In genomic region chr13:30845297-30846214, GRCh38 we compare ENCODE assay signal across 1 cellular context.
A peak's percentile ranks its signal among the peaks of the same experiment; 100 is the strongest.
TF ChIP-seq lines count a peak whose summit lies in the region.

No MANE protein-coding gene starts in this region.

TF ChIP-seq in HepG2, 621 proteins besides CTCF, POLR2A, EP300 and RAD21 (continued from another document and continues in another):
- TF ChIP-seq FOXC1 (CRISPR knock-in tag; IDR thresholded peaks at IDR 0.05; ENCODE audit: borderline replicate concordance) (no peak), GATA4 (IDR thresholded peaks at IDR 0.05; ENCODE audit: borderline replicate concordance, low read depth) (no peak; the same call in 1 of the 2 replicates), CEBPG (CRISPR knock-in tag; IDR thresholded peaks at IDR 0.05) (no peak; the same call in none of the 2 replicates), ZFX (CRISPR knock-in tag; IDR thresholded peaks at IDR 0.05; ENCODE audit: low read depth) (no peak), JARID2 (CRISPR knock-in tag; IDR thresholded peaks at IDR 0.05; ENCODE audit: insufficient replicate concordance) (no peak), TCF7L2 (IDR thresholded peaks at IDR 0.05; ENCODE audit: low read depth, low read length) (no peak), TCF12 (IDR thresholded peaks at IDR 0.05) (no peak), TCF12 (CRISPR knock-in tag; IDR thresholded peaks at IDR 0.05) (no peak), ZNF121 (CRISPR knock-in tag; IDR thresholded peaks at IDR 0.05) (peak; percentile 97), ZBTB37 (CRISPR knock-in tag; IDR thresholded peaks at IDR 0.05) (no peak), ZNF274 (CRISPR knock-in tag; IDR thresholded peaks at IDR 0.05) (no peak), HOMEZ (CRISPR knock-in tag; IDR thresholded peaks at IDR 0.05; ENCODE audit: low read depth) (0 out of 2 replicates have a peak, but pooled peaks have one; percentile 24), XRCC5 (optimal IDR thresholded peaks at IDR 0.05; ENCODE audit: low read length) (no peak), ZHX2 (IDR thresholded peaks at IDR 0.05; ENCODE audit: low read depth) (no peak), ZHX2 (CRISPR knock-in tag; IDR thresholded peaks at IDR 0.05; ENCODE audit: borderline replicate concordance) (no peak), XBP1 (CRISPR knock-in tag; IDR thresholded peaks at IDR 0.05) (no peak), KAT2B (IDR thresholded peaks at IDR 0.05; ENCODE audit: borderline replicate concordance, low read depth, low read length) (no peak), MXI1 (IDR thresholded peaks at IDR 0.05; ENCODE audit: borderline replicate concordance, low read depth, low read length) (peak; percentile 36; the same call in 1 of the 3 replicates), ZNF570 (CRISPR knock-in tag; IDR thresholded peaks at IDR 0.05; ENCODE audit: borderline replicate concordance) (no peak), ZNF550 (CRISPR knock-in tag; IDR thresholded peaks at IDR 0.05; ENCODE audit: borderline replicate concordance) (no peak), DR1 (CRISPR knock-in tag; IDR thresholded peaks at IDR 0.05) (no peak), MIXL1 (CRISPR knock-in tag; IDR thresholded peaks at IDR 0.05) (0 out of 2 replicates have a peak, but pooled peaks have one; percentile 46), PAX8 (CRISPR knock-in tag; IDR thresholded peaks at IDR 0.05; ENCODE audit: borderline replicate concordance) (no peak), MAFG (CRISPR knock-in tag; IDR thresholded peaks at IDR 0.05) (no peak), ZFP90 (CRISPR knock-in tag; IDR thresholded peaks at IDR 0.05; ENCODE audit: borderline replicate concordance) (no peak), ZNF577 (CRISPR knock-in tag; IDR thresholded peaks at IDR 0.05; ENCODE audit: borderline replicate concordance, low read depth) (no peak), KLF16 (CRISPR knock-in tag; IDR thresholded peaks at IDR 0.05) (no peak; a peak in 1 of 4 replicates), ZNF205 (CRISPR knock-in tag; IDR thresholded peaks at IDR 0.05) (no peak), CREBL2 (CRISPR knock-in tag; IDR thresholded peaks at IDR 0.05; ENCODE audit: borderline replicate concordance) (no peak), ZNF850 (CRISPR knock-in tag; conservative IDR thresholded peaks at IDR 0.05) (no peak), ETS1 (CRISPR knock-in tag; IDR thresholded peaks at IDR 0.05) (no peak), HNRNPH1 (optimal IDR thresholded peaks at IDR 0.05; ENCODE audit: low read depth, low read length) (no peak), GMEB2 (CRISPR knock-in tag; IDR thresholded peaks at IDR 0.05; ENCODE audit: low read depth) (no peak), GZF1 (CRISPR knock-in tag; IDR thresholded peaks at IDR 0.05) (no peak), NFE2 (CRISPR knock-in tag; IDR thresholded peaks at IDR 0.05) (no peak)
- TF ChIP-seq, protein P1, sequence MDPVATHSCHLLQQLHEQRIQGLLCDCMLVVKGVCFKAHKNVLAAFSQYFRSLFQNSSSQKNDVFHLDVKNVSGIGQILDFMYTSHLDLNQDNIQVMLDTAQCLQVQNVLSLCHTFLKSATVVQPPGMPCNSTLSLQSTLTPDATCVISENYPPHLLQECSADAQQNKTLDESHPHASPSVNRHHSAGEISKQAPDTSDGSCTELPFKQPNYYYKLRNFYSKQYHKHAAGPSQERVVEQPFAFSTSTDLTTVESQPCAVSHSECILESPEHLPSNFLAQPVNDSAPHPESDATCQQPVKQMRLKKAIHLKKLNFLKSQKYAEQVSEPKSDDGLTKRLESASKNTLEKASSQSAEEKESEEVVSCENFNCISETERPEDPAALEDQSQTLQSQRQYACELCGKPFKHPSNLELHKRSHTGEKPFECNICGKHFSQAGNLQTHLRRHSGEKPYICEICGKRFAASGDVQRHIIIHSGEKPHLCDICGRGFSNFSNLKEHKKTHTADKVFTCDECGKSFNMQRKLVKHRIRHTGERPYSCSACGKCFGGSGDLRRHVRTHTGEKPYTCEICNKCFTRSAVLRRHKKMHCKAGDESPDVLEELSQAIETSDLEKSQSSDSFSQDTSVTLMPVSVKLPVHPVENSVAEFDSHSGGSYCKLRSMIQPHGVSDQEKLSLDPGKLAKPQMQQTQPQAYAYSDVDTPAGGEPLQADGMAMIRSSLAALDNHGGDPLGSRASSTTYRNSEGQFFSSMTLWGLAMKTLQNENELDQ (CRISPR knock-in tag; IDR thresholded peaks at IDR 0.05; ENCODE audit: borderline replicate concordance), result no peak
- TF ChIP-seq, protein P2, sequence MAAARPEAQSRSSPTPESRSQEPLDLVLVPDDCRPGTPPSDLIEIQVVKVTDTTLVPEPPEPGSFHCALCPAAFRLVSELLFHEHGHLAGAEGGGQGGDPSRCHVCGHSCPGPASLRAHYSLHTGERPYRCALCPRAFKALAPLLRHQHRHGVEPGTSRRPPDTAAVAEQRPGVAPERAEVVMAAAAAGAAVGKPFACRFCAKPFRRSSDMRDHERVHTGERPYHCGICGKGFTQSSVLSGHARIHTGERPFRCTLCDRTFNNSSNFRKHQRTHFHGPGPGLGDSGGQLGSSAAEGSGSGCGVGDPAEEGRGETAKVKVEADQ (CRISPR knock-in tag; IDR thresholded peaks at IDR 0.05; ENCODE audit: borderline replicate concordance), result no peak
- TF ChIP-seq, protein P3, sequence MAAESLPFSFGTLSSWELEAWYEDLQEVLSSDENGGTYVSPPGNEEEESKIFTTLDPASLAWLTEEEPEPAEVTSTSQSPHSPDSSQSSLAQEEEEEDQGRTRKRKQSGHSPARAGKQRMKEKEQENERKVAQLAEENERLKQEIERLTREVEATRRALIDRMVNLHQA (CRISPR knock-in tag; IDR thresholded peaks at IDR 0.05), result no peak
- TF ChIP-seq, protein P4, sequence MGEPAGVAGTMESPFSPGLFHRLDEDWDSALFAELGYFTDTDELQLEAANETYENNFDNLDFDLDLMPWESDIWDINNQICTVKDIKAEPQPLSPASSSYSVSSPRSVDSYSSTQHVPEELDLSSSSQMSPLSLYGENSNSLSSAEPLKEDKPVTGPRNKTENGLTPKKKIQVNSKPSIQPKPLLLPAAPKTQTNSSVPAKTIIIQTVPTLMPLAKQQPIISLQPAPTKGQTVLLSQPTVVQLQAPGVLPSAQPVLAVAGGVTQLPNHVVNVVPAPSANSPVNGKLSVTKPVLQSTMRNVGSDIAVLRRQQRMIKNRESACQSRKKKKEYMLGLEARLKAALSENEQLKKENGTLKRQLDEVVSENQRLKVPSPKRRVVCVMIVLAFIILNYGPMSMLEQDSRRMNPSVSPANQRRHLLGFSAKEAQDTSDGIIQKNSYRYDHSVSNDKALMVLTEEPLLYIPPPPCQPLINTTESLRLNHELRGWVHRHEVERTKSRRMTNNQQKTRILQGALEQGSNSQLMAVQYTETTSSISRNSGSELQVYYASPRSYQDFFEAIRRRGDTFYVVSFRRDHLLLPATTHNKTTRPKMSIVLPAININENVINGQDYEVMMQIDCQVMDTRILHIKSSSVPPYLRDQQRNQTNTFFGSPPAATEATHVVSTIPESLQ (CRISPR knock-in tag; conservative IDR thresholded peaks at IDR 0.05), result no peak
- TF ChIP-seq, protein P5, sequence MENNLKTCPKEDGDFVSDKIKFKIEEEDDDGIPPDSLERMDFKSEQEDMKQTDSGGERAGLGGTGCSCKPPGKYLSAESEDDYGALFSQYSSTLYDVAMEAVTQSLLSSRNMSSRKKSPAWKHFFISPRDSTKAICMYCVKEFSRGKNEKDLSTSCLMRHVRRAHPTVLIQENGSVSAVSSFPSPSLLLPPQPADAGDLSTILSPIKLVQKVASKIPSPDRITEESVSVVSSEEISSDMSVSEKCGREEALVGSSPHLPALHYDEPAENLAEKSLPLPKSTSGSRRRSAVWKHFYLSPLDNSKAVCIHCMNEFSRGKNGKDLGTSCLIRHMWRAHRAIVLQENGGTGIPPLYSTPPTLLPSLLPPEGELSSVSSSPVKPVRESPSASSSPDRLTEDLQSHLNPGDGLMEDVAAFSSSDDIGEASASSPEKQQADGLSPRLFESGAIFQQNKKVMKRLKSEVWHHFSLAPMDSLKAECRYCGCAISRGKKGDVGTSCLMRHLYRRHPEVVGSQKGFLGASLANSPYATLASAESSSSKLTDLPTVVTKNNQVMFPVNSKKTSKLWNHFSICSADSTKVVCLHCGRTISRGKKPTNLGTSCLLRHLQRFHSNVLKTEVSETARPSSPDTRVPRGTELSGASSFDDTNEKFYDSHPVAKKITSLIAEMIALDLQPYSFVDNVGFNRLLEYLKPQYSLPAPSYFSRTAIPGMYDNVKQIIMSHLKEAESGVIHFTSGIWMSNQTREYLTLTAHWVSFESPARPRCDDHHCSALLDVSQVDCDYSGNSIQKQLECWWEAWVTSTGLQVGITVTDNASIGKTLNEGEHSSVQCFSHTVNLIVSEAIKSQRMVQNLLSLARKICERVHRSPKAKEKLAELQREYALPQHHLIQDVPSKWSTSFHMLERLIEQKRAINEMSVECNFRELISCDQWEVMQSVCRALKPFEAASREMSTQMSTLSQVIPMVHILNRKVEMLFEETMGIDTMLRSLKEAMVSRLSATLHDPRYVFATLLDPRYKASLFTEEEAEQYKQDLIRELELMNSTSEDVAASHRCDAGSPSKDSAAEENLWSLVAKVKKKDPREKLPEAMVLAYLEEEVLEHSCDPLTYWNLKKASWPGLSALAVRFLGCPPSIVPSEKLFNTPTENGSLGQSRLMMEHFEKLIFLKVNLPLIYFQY (CRISPR knock-in tag; IDR thresholded peaks at IDR 0.05; ENCODE audit: borderline replicate concordance), result no peak
